ENCODE assay signal across 8 cellular contexts in the genomic region with DNA sequence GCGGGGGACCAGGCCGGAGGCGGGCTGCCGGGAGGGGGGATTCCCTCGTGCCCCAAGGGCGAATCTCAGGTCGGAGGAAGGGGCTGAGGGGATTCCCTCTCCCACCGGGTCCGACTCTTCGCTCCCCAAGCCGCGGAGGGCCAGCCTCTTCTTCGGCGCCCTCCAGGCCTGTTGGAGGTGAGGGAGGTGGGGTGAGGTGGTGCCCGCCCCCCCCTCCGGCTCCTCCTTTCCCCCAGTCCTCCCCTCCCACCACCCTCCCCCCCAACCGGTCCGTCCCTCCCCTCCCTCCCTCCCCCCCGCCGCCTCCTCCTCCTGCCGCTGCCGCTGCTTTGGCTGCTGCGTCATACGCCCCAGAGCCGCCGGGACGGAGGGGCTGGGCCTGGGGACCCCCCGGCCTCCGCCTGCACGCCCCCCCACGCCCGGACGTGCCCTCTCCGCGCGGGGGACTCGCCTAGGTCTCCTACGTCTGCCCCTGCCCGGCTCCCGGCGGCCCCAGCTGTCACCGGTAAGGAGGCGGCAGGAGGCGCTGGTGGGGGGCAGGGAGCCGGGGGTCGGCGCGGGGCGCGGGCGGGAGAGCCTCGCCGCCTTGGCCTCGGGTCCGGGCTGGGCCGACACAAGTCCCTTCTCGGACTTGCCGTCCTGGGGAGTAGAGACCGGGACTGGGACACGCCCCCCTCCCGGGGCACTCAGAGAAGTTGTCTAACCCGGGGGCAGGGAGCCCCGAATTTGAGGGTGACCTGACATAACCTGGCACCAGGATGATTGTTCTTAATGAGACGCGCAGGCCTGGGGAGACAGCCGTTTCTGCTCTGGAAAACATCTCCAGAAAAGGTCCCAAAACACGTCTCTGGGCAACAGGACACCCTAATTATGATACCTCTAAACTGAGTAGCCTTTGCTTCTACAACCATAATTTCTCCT. TPM values are rescaled to one million over a fixed set of nuclear protein-coding genes. Genes with fewer than 3 reads are reported as not detected.
DNase-seq lines count a peak whose midpoint lies in the region; ATAC-seq lines count a peak whose summit lies in the region.

TSS of gene PHF1 (plus strand) at position 304 of the 921 bp plus-strand sequence. CDS start 1,250 bp downstream, outside the sequence.

- H3K4me1 ChIP-seq in BLaER1, result peaks cover 60% of the 10 kb centered on the region

- H3K9me3 Mint-ChIP-seq in activated naive CD8-positive, alpha-beta T cell treated with anti-CD3 and anti-CD28 coated beads, Interleukin-2, amount 50 U/mL, for 24 hours, result no peaks in the 10 kb centered on the region

- H3K9me3 ChIP-seq in BLaER1, result no peaks in the 10 kb centered on the region

- intact Hi-C loops in cardiac septum (cut with DNase I) (loop anchor here (1.0 to 10.0 kb wide), 3 partner anchors 7 to 284 kb away; partner anchors contain the start of genes CUTA and KIFC1), posterior vena cava (cut with DNase I) (no loop called here)

- H3K27ac Mint-ChIP-seq in activated naive CD8-positive, alpha-beta T cell treated with anti-CD3 and anti-CD28 coated beads, Interleukin-2, amount 50 U/mL, for 24 hours, result peak within 1 kb of the TSS; percentile 96

- peaks cover 46% of the 10 kb centered on the region for H3K4me1 Mint-ChIP-seq in activated naive CD8-positive, alpha-beta T cell treated with anti-CD3 and anti-CD28 coated beads, Interleukin-2, amount 50 U/mL, for 24 hours

- H3K9ac ChIP-seq in BLaER1, result peak within 1 kb of the TSS; percentile 83

- no peaks in the 10 kb centered on the region for H3K27me3 Mint-ChIP-seq in activated naive CD8-positive, alpha-beta T cell treated with anti-CD3 and anti-CD28 coated beads, Interleukin-2, amount 50 U/mL, for 24 hours

- peaks cover 38% of the 10 kb centered on the region for H4K20me1 ChIP-seq in BLaER1

- H3K4me3 Mint-ChIP-seq in activated naive CD8-positive, alpha-beta T cell treated with anti-CD3 and anti-CD28 coated beads, Interleukin-2, amount 50 U/mL, for 24 hours, result peak within 1 kb of the TSS; percentile 89

- peak within 1 kb of the TSS; percentile 79 for H3K27ac ChIP-seq in BLaER1

- peak within 1 kb of the TSS; percentile 96 for H3K4me2 ChIP-seq in BLaER1

- peak within 1 kb of the TSS; percentile 80 for H3K4me3 ChIP-seq in BLaER1

- H3K36me3 ChIP-seq in BLaER1, result peaks cover 60% of the 10 kb centered on the region

- no peaks in the 10 kb centered on the region for H3K27me3 ChIP-seq in BLaER1

- peak; percentile 85 to 86 for DNase-seq in NOMO-1 (lab: John Stamatoyannopoulos, UW; ENCODE audit: unreplicated experiment in 2 of 2)
- DNase-seq in activated naive CD8-positive, alpha-beta T cell treated with anti-CD3 and anti-CD28 coated beads, Interleukin-2, amount 50 U/mL, for 24 hours, result no peak
- no peak for DNase-seq in cardiac septum (ENCODE audit: low spot score)
- no peak for DNase-seq in posterior vena cava (ENCODE audit: low spot score)
- no peak for DNase-seq in putamen (ENCODE audit: low spot score)

- ATAC-seq in GM18519 (IDR thresholded peaks at IDR 0.05; ENCODE audit: low FRiP score, unreplicated experiment) (peak; percentile 21), HG03025 (IDR thresholded peaks at IDR 0.05; ENCODE audit: low FRiP score, unreplicated experiment) (peak; percentile 33)
- ATAC-seq in activated naive CD8-positive, alpha-beta T cell treated with anti-CD3 and anti-CD28 coated beads, Interleukin-2, amount 50 U/mL, for 24 hours, result peak; percentile 48

- H3K36me3 Mint-ChIP-seq in activated naive CD8-positive, alpha-beta T cell treated with anti-CD3 and anti-CD28 coated beads, Interleukin-2, amount 50 U/mL, for 24 hours (ENCODE audit: low read depth), result peaks cover 25% of the 10 kb centered on the region

RNA-seq across cellular contexts. Expression of gene PHF1, which starts in this region (rescaled TPM):
- 74.8 TPM for total RNA-seq in cardiac septum
- total RNA-seq in posterior vena cava, result 10 to 100 TPM; 46.3 to 67.6 TPM

Comparison
In these comparisons a context has a peak if more than half of its experiments do, and no peak if none do; other contexts are left out.
1. DNase-seq: peak in NOMO-1 (2 of 2); none in activated naive CD8-positive, alpha-beta T cell treated with anti-CD3 and anti-CD28 coated beads, Interleukin-2, amount 50 U/mL, for 24 hours (single experiment), cardiac septum (single experiment), posterior vena cava (single experiment) and putamen (single experiment).
2. Peak in every context shown above with its lines, with median percentiles within 50 percentile points of each other: ATAC-seq.